In the genomic region with DNA sequence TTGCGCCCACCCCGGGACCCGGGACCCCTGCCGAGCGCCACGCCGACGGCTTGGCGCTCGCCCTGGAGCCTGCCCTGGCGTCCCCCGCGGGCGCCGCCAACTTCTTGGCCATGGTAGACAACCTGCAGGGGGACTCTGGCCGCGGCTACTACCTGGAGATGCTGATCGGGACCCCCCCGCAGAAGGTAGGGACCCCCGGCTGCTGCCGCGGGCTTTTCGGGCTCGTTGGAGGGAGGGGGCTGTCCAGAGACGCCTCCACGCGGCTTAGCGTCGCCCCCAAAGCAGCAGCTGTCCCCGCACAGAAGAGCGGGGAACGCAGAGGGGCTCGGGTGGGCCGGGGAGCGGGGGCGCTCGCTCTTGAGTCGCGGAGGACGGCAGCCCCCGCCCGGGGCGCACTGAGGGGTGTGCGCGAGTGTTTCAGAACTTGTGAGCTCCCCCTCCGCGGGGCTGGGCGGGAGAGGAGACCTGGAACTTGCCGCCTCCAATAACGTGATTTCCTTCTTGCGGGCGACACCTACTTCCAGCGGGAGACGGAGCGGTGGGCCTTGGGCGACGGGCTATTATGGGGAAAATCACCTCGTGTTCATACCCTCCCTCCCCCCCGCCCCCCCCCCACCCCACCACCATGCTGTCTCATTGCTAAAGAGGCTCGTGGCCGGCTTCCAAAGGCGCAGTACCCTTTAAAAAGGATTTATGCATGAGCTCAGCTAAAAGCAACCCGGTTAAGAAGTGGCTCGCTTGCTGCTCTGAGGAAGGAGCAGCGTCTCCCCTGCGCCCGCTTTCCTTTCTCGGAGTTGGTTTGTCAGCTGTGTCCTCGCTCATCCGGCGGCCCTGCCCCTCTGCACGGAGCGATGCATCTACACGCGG, we compare ENCODE assay signal across 8 cellular contexts. TPM values are rescaled to one million over a fixed set of nuclear protein-coding genes. Genes with fewer than 3 reads are reported as not detected.
DNase-seq lines count a peak whose midpoint lies in the region; ATAC-seq and TF ChIP-seq lines count a peak whose summit lies in the region.

No MANE protein-coding gene starts in this region.

- no peaks in the 10 kb centered on the region for H3K36me3 ChIP-seq in ES-I3 (ENCODE audit: insufficient read depth, low read length)
- H3K36me3 ChIP-seq in adrenal gland (replicated peaks in 1 of 2), result no peaks in the 10 kb centered on the region

- TF ChIP-seq POLR2A in adrenal gland (IDR thresholded peaks at IDR 0.05), result peak in 1 of 2 donors; percentile 34

- no peak for TF ChIP-seq CTCF in adrenal gland (IDR thresholded peaks at IDR 0.05)

- peak; percentile 32 to 43 for ATAC-seq in right cardiac atrium
- no peak for ATAC-seq in GM21515 (IDR thresholded peaks at IDR 0.05; ENCODE audit: unreplicated experiment)
- no peak for ATAC-seq in GM19452 (IDR thresholded peaks at IDR 0.05; ENCODE audit: unreplicated experiment)
- ATAC-seq in GM21390 (IDR thresholded peaks at IDR 0.05; ENCODE audit: unreplicated experiment), result no peak

- H3K27ac ChIP-seq in adrenal gland, result peak overlapping the region in 3 of 5 donors; percentile 47 to 86 (median 52)
- H3K27ac ChIP-seq in right cardiac atrium (ENCODE audit: low read length), result peak overlapping the region; percentile 96

- DNase-seq in NCI-H1105 treated with DMSO at 0.1 percent for 48 hours (lab: John Stamatoyannopoulos, UW) (peak; percentile 64), adrenal gland (peak; percentile 37 to 63 (median 54)), right cardiac atrium (peak; percentile 68 to 86 (median 79)), pons (ENCODE audit: low spot score) (peak; percentile 46)

- no peaks in the 10 kb centered on the region for H3K27me3 ChIP-seq in adrenal gland
- no peaks in the 10 kb centered on the region for H3K27me3 ChIP-seq in right cardiac atrium (ENCODE audit: control insufficient read depth, insufficient read depth)

- H3K4me3 ChIP-seq in adrenal gland (peak overlapping the region in 2 of 4 donors; percentile 54 to 65), right cardiac atrium (ENCODE audit: low read length) (peak overlapping the region; percentile 94)

- intact Hi-C loops in adrenal gland (cut with DNase I), result no loop called here
- intact Hi-C loops in right cardiac atrium (cut with DNase I), result no loop called here

- H3K9ac ChIP-seq in ES-I3 (ENCODE audit: low read depth, low read length), result peak overlapping the region; percentile 88

- H3K4me1 ChIP-seq in ES-I3 (ENCODE audit: insufficient read depth, low read length) (peaks cover 4% of the 10 kb centered on the region; the same call in 1 of the 2 replicates), adrenal gland (replicated peaks in 1 of 2) (peaks cover 0 to 5% of the 10 kb centered on the region in 2 donors), right cardiac atrium (ENCODE audit: control insufficient read depth, insufficient read depth, low read length) (peaks cover 11% of the 10 kb centered on the region)

- H3K9me3 ChIP-seq in ES-I3 (ENCODE audit: control insufficient read depth, insufficient read depth, low read length), result no peaks in the 10 kb centered on the region
- no peaks in the 10 kb centered on the region for H3K9me3 ChIP-seq in adrenal gland (replicated peaks in 1 of 3)
- H3K9me3 ChIP-seq in right cardiac atrium (ENCODE audit: control insufficient read depth, low read length), result no peaks in the 10 kb centered on the region

- WGBS in adrenal gland, 4 donors, result 0 to 1% (median 0%) methylated on average over 17 to 75 of the region's 75 CpGs
- 0% methylated on average over 75 of the region's 75 CpGs for WGBS in right cardiac atrium

RNA-seq across cellular contexts. Expression of a gene that starts 0.7 kb away (rescaled TPM):
- 10 to 100 TPM; 11.9 to 24.4 (median 16.5) TPM for total RNA-seq in adrenal gland
- 10 to 100 TPM in 1 of 3 donors, 1 to 10 TPM in 2; 3.9 to 15.9 (median 6.6) TPM for polyA plus RNA-seq in adrenal gland
- total RNA-seq in right cardiac atrium, result 10 to 100 TPM; 26.3 to 34.0 (median 27.5) TPM
- polyA plus RNA-seq in right cardiac atrium, result 11.7 TPM

Comparison
In these comparisons a context has a peak if more than half of its experiments do, and no peak if none do; other contexts are left out.
1. ATAC-seq: peak in right cardiac atrium (2 of 2); none in GM21515 (single experiment), GM19452 (single experiment) and GM21390 (single experiment).
2. Peak in every context shown above with its lines, with median percentiles within 50 percentile points of each other: DNase-seq.